In genomic region chr11:108647701-108648527, GRCh38 we compare ENCODE assay signal across 8 cellular contexts. TPM values are rescaled to one million over a fixed set of nuclear protein-coding genes. Genes with fewer than 3 reads are reported as not detected.
DNase-seq lines count a peak whose midpoint lies in the region; ATAC-seq and TF ChIP-seq lines count a peak whose summit lies in the region.

No MANE protein-coding gene starts in this region.

- no peaks in the 10 kb centered on the region for H4K20me1 ChIP-seq in SU-DHL-6 (ENCODE audit: low read depth, low read length)

- ATAC-seq in left ventricle myocardium superior, result peak; percentile 96

- no peaks in the 10 kb centered on the region for H3K27me3 ChIP-seq in SU-DHL-6 (ENCODE audit: low read length)

- no peaks in the 10 kb centered on the region for H3K9me2 ChIP-seq in SU-DHL-6 (replicated peaks; ENCODE audit: insufficient read depth, low read length)

- H3K9me3 ChIP-seq in HEK293 (ENCODE audit: control insufficient read depth, insufficient read depth, low read depth, low read length), result no peaks in the 10 kb centered on the region
- H3K9me3 ChIP-seq in SU-DHL-6 (ENCODE audit: insufficient read depth, low read length), result no peaks in the 10 kb centered on the region

- H3K9ac ChIP-seq in SU-DHL-6 (ENCODE audit: low read length), result no peak overlapping the region

- no peaks in the 10 kb centered on the region for H3K4me1 ChIP-seq in HEK293 (ENCODE audit: control insufficient read depth, insufficient read depth, low read length)

- H3K36me3 ChIP-seq in HEK293 (ENCODE audit: control insufficient read depth in 2 of 2, insufficient read depth in 1 of 2, low read length in 2 of 2) (no peaks in the 10 kb centered on the region), SU-DHL-6 (ENCODE audit: low read length) (no peaks in the 10 kb centered on the region)

- H3K4me3 ChIP-seq in HEK293 (ENCODE audit: low read depth, low read length) (no peak overlapping the region), SU-DHL-6 (ENCODE audit: insufficient read depth, low read length, poor library complexity, severe bottlenecking) (no peak overlapping the region), retinal pigment epithelial cell (ENCODE audit: low read length) (no peak overlapping the region)

- intact Hi-C loops in left ventricle myocardium superior (cut with micrococcal nuclease), result loop anchor here (5.0 kb wide), 1 partner anchor 231 kb away; no protein-coding TSS in a partner anchor

- H3K27ac ChIP-seq in HEK293 (ENCODE audit: extremely low read depth, low read depth, low read length), result no peak overlapping the region
- H3K27ac ChIP-seq in SU-DHL-6 (ENCODE audit: low read depth, low read length), result no peak overlapping the region

- H2AFZ ChIP-seq in SU-DHL-6 (ENCODE audit: low read depth, low read length, severe bottlenecking), result no peak overlapping the region

- no peaks in the 10 kb centered on the region for H3F3A ChIP-seq in SU-DHL-6 (ENCODE audit: insufficient read depth)

- no peaks in the 10 kb centered on the region for H3K79me2 ChIP-seq in SU-DHL-6 (ENCODE audit: insufficient read depth, low read length)

- TF ChIP-seq CTCF in HEK293 (tag by site-specific recombination; IDR thresholded peaks at IDR 0.05) (peak; percentile 52), SU-DHL-6 (IDR thresholded peaks at IDR 0.05; ENCODE audit: insufficient read depth, low read length, poor library complexity, severe bottlenecking) (peak; percentile 53), retinal pigment epithelial cell (conservative IDR thresholded peaks at IDR 0.05; ENCODE audit: low read depth, low read length) (peak; percentile 94)

- POLR2A ChIA-PET in HEK293 (lab: Yijun Ruan, JAX), result no interaction called here

- H3K4me2 ChIP-seq in SU-DHL-6 (ENCODE audit: low read depth, low read length, poor library complexity, severe bottlenecking), result no peak overlapping the region

- DNase-seq in GF-D8 (lab: John Stamatoyannopoulos, UW), result peak; percentile 65
- peak; percentile 43 for DNase-seq in NCI-H1048 (lab: John Stamatoyannopoulos, UW)
- DNase-seq in amniotic epithelial cell (ENCODE audit: low read depth), result peak; percentile 78
- peak; percentile 82 for DNase-seq in left ventricle myocardium superior
- peak; percentile 56 for DNase-seq in retinal pigment epithelial cell (ENCODE audit: low read depth)
- no peak for DNase-seq in NK-92 treated with Interleukin-12 subunit alpha and Interleukin-12 subunit beta, amount 100 ng/mL, for 24 hours (lab: John Stamatoyannopoulos, UW)

- CTCF ChIA-PET in HEK293 (lab: Yijun Ruan, JAX), result interaction anchor here (0.7 to 3.0 kb wide), 15 partner anchors 9 to 648 kb away, joined by 3 to 15 read pairs (median 3); partner anchors contain the start of genes ATM and NPAT

TF ChIP-seq in HEK293, 187 proteins besides CTCF, POLR2A, EP300 and RAD21 (continues in another document):
- TF ChIP-seq ZNF175 (tag by site-specific recombination; IDR thresholded peaks at IDR 0.05) (no peak), ZNF571 (tag by site-specific recombination; IDR thresholded peaks at IDR 0.05) (no peak), ZNF174 (tag by site-specific recombination; IDR thresholded peaks at IDR 0.05) (no peak), ZNF488 (tag by site-specific recombination; IDR thresholded peaks at IDR 0.05) (no peak), ZNF514 (tag by site-specific recombination; IDR thresholded peaks at IDR 0.05) (no peak), ZNF658 (tag by site-specific recombination; IDR thresholded peaks at IDR 0.05) (no peak), IKZF3 (tag by site-specific recombination; IDR thresholded peaks at IDR 0.05) (no peak), ZBTB20 (tag by site-specific recombination; IDR thresholded peaks at IDR 0.05) (peak; percentile 67), ZNF214 (tag by site-specific recombination; IDR thresholded peaks at IDR 0.05; ENCODE audit: borderline replicate concordance) (no peak), EGR2 (tag by site-specific recombination; IDR thresholded peaks at IDR 0.05; ENCODE audit: low read depth) (no peak), ZBTB26 (tag by site-specific recombination; optimal IDR thresholded peaks at IDR 0.05) (no peak), ZSCAN16 (tag by site-specific recombination; IDR thresholded peaks at IDR 0.05) (peak; percentile 79; the same call in 1 of the 2 replicates), SCRT1 (tag by site-specific recombination; IDR thresholded peaks at IDR 0.05; ENCODE audit: borderline replicate concordance) (no peak), ZNF707 (tag by site-specific recombination; IDR thresholded peaks at IDR 0.05) (no peak), ZNF610 (tag by site-specific recombination; IDR thresholded peaks at IDR 0.05; ENCODE audit: borderline replicate concordance) (no peak), ZBTB11 (tag by site-specific recombination; conservative IDR thresholded peaks at IDR 0.05; ENCODE audit: low read depth) (no peak), ZNF596 (tag by site-specific recombination; IDR thresholded peaks at IDR 0.05) (no peak), HIC1 (tag by site-specific recombination; IDR thresholded peaks at IDR 0.05) (no peak), ZNF169 (tag by site-specific recombination; IDR thresholded peaks at IDR 0.05) (no peak), ATF2 (tag by site-specific recombination; IDR thresholded peaks at IDR 0.05; ENCODE audit: low read depth) (no peak), ZNF324 (tag by site-specific recombination; IDR thresholded peaks at IDR 0.05) (no peak)

RNA-seq across cellular contexts. Expression of gene DDX10, which starts 17.0 kb away (rescaled TPM):
- 17.3 TPM for total RNA-seq in left ventricle myocardium superior

RNA-seq across cellular contexts. Expression of gene EXPH5, which starts 54.3 kb away (rescaled TPM):
- 2.4 TPM for total RNA-seq in left ventricle myocardium superior
